Comparison of ENCODE assay signal across 16 cellular contexts in genomic region chr6:45557454-45557853, GRCh38.
DNase-seq lines count a peak whose midpoint lies in the region; ATAC-seq and TF ChIP-seq lines count a peak whose summit lies in the region.
"Had no signal": no experiment of that assay in that cellular context is flagged by ENCODE, and none has a peak within 500 bp of the region (broad histone marks: within the 10 kb centered on the region; RNA-seq: fewer than 3 reads in every experiment).

No MANE protein-coding gene starts in this region.

- ATAC-seq in activated naive CD8-positive, alpha-beta T cell treated with anti-CD3 and anti-CD28 coated beads, Interleukin-2, amount 50 U/mL, for 24 hours, result no peak
- ATAC-seq in WTC11, result no peak
- no peak for ATAC-seq in CD4-positive, alpha-beta T cell (ENCODE audit: poor library complexity)
- ATAC-seq: Right ventricle myocardium inferior had no signal

- TF ChIP-seq POLR2A in vagina (IDR thresholded peaks at IDR 0.05), result no peak

- no peak for TF ChIP-seq CTCF in VCaP (conservative IDR thresholded peaks at IDR 0.05)
- TF ChIP-seq CTCF in osteocyte (IDR thresholded peaks at IDR 0.05), result no peak
- TF ChIP-seq CTCF in vagina (IDR thresholded peaks at IDR 0.05), result no peak
- no peak for TF ChIP-seq CTCF in WTC11 (IDR thresholded peaks at IDR 0.05)
- no peak for TF ChIP-seq CTCF in CD4-positive, alpha-beta T cell (IDR thresholded peaks at IDR 0.05)

- no peak for DNase-seq in activated naive CD8-positive, alpha-beta T cell treated with anti-CD3 and anti-CD28 coated beads, Interleukin-2, amount 50 U/mL, for 24 hours
- DNase-seq in osteocyte (ENCODE audit: extremely low spot score, unreplicated experiment) (no peak), vagina (ENCODE audit: extremely low spot score in 2 of 2) (no peak), WTC11 (ENCODE audit: low spot score) (no peak)
- no peak for DNase-seq in CD4-positive, alpha-beta T cell
- DNase-seq: KBM-7, MG63, NCI-H2029, NCI-H446, NCI-H524 treated with DMSO at 0.1 percent for 48 hours, NCI-H82, PC-9, SJCRH30 had no signal

- peak overlapping the region; percentile 42 for H3K27ac Mint-ChIP-seq in activated naive CD8-positive, alpha-beta T cell
- no peak overlapping the region for H3K27ac Mint-ChIP-seq in activated naive CD8-positive, alpha-beta T cell treated with anti-CD3 and anti-CD28 coated beads, Interleukin-2, amount 50 U/mL, for 24 hours
- H3K27ac Mint-ChIP-seq in osteocyte (ENCODE audit: unreplicated experiment) (peak overlapping the region; percentile 76), WTC11 (no peak overlapping the region)
- H3K27ac Mint-ChIP-seq in CD4-positive, alpha-beta T cell, result no peak overlapping the region

- H3K36me3 Mint-ChIP-seq in activated naive CD8-positive, alpha-beta T cell, result peaks cover 8% of the 10 kb centered on the region
- peaks cover 2% of the 10 kb centered on the region for H3K36me3 Mint-ChIP-seq in activated naive CD8-positive, alpha-beta T cell treated with anti-CD3 and anti-CD28 coated beads, Interleukin-2, amount 50 U/mL, for 24 hours (ENCODE audit: low read depth)
- H3K36me3 Mint-ChIP-seq in osteocyte (ENCODE audit: unreplicated experiment), result no peaks in the 10 kb centered on the region
- no peaks in the 10 kb centered on the region for H3K36me3 Mint-ChIP-seq in WTC11
- no peaks in the 10 kb centered on the region for H3K36me3 Mint-ChIP-seq in CD4-positive, alpha-beta T cell (ENCODE audit: low read depth)

- no peaks in the 10 kb centered on the region for H3K27me3 ChIP-seq in vagina
- H3K27me3 ChIP-seq in CD4-positive, alpha-beta T cell (ENCODE audit: control insufficient read depth, insufficient read depth, low read length), result no peaks in the 10 kb centered on the region
- H3K27me3 ChIP-seq: MG63, SJCRH30 had no signal

- POLR2A ChIA-PET in WTC11 (lab: Charles Lee), result no interaction called here
- POLR2A ChIA-PET in CD4-positive, alpha-beta T cell (lab: Charles Lee), result no interaction called here

- intact Hi-C loops in vagina (cut with DNase I), result no loop called here
- intact Hi-C loops in CD4-positive, alpha-beta T cell (cut with DNase I, micrococcal nuclease), result no loop called here

- CTCF ChIA-PET in WTC11 (lab: Charles Lee), result no interaction called here
- CTCF ChIA-PET in CD4-positive, alpha-beta T cell (lab: Charles Lee), result no interaction called here

- H3K9me3 Mint-ChIP-seq in activated naive CD8-positive, alpha-beta T cell (ENCODE audit: low read depth), result no peaks in the 10 kb centered on the region
- H3K9me3 Mint-ChIP-seq in activated naive CD8-positive, alpha-beta T cell treated with anti-CD3 and anti-CD28 coated beads, Interleukin-2, amount 50 U/mL, for 24 hours, result peaks cover 8% of the 10 kb centered on the region
- no peaks in the 10 kb centered on the region for H3K9me3 Mint-ChIP-seq in osteocyte (ENCODE audit: unreplicated experiment)
- no peaks in the 10 kb centered on the region for H3K9me3 Mint-ChIP-seq in WTC11
- no peaks in the 10 kb centered on the region for H3K9me3 Mint-ChIP-seq in CD4-positive, alpha-beta T cell

- no peaks in the 10 kb centered on the region for H3K36me3 ChIP-seq in vagina
- H3K36me3 ChIP-seq: MG63 had no signal

- H3K27ac ChIP-seq in VCaP, result peak overlapping the region; percentile 87
- H3K27ac ChIP-seq in vagina, result peak overlapping the region; percentile 74
- no peak overlapping the region for H3K27ac ChIP-seq in CD4-positive, alpha-beta T cell (ENCODE audit: low read depth, low read length)
- H3K27ac ChIP-seq: PC-9, SJCRH30 had no signal

- peaks cover 10% of the 10 kb centered on the region for H3K4me1 ChIP-seq in vagina
- H3K4me1 ChIP-seq: SJCRH30 had no signal

- peaks cover 26% of the 10 kb centered on the region for H3K4me1 Mint-ChIP-seq in activated naive CD8-positive, alpha-beta T cell (ENCODE audit: low read depth)
- H3K4me1 Mint-ChIP-seq in activated naive CD8-positive, alpha-beta T cell treated with anti-CD3 and anti-CD28 coated beads, Interleukin-2, amount 50 U/mL, for 24 hours, result peaks cover 38% of the 10 kb centered on the region
- H3K4me1 Mint-ChIP-seq in osteocyte (ENCODE audit: unreplicated experiment) (peaks cover 55% of the 10 kb centered on the region), WTC11 (peaks cover 3% of the 10 kb centered on the region; the same call in 1 of the 2 replicates)
- H3K4me1 Mint-ChIP-seq in CD4-positive, alpha-beta T cell (ENCODE audit: low read depth), result peaks cover 29% of the 10 kb centered on the region

- H3K9me3 ChIP-seq in vagina, result no peaks in the 10 kb centered on the region
- no peaks in the 10 kb centered on the region for H3K9me3 ChIP-seq in CD4-positive, alpha-beta T cell (ENCODE audit: control insufficient read depth, low read length)
- H3K9me3 ChIP-seq: MG63, SJCRH30 had no signal

- no peaks in the 10 kb centered on the region for H3K27me3 Mint-ChIP-seq in activated naive CD8-positive, alpha-beta T cell
- peaks cover 2% of the 10 kb centered on the region for H3K27me3 Mint-ChIP-seq in activated naive CD8-positive, alpha-beta T cell treated with anti-CD3 and anti-CD28 coated beads, Interleukin-2, amount 50 U/mL, for 24 hours
- H3K27me3 Mint-ChIP-seq in osteocyte (ENCODE audit: unreplicated experiment) (no peaks in the 10 kb centered on the region), WTC11 (ENCODE audit: low read depth) (no peaks in the 10 kb centered on the region)
- H3K27me3 Mint-ChIP-seq in CD4-positive, alpha-beta T cell, result no peaks in the 10 kb centered on the region

- no peak overlapping the region for H3K4me3 Mint-ChIP-seq in activated naive CD8-positive, alpha-beta T cell
- H3K4me3 Mint-ChIP-seq in activated naive CD8-positive, alpha-beta T cell treated with anti-CD3 and anti-CD28 coated beads, Interleukin-2, amount 50 U/mL, for 24 hours, result no peak overlapping the region
- H3K4me3 Mint-ChIP-seq in osteocyte (ENCODE audit: unreplicated experiment) (no peak overlapping the region), WTC11 (no peak overlapping the region)
- H3K4me3 Mint-ChIP-seq in CD4-positive, alpha-beta T cell, result no peak overlapping the region

- no peak overlapping the region for H3K4me3 ChIP-seq in vagina
- H3K4me3 ChIP-seq: MG63, PC-9, SJCRH30 had no signal

TF ChIP-seq in WTC11, 78 proteins besides CTCF, POLR2A, EP300 and RAD21 (continues in another document):
- TF ChIP-seq CREB1 (CRISPR knock-in tag; IDR thresholded peaks at IDR 0.05), result no peak
- no peak for TF ChIP-seq E2F4 (CRISPR knock-in tag; IDR thresholded peaks at IDR 0.05; ENCODE audit: borderline replicate concordance, low read depth)
- no peak for TF ChIP-seq CBFB (CRISPR knock-in tag; IDR thresholded peaks at IDR 0.05; ENCODE audit: low read depth)
- no peak for TF ChIP-seq ATF3 (CRISPR knock-in tag; conservative IDR thresholded peaks at IDR 0.05)
- no peak for TF ChIP-seq USF1 (CRISPR knock-in tag; IDR thresholded peaks at IDR 0.05)
- TF ChIP-seq ZNF396 (CRISPR knock-in tag; IDR thresholded peaks at IDR 0.05; ENCODE audit: borderline replicate concordance), result no peak
- no peak for TF ChIP-seq ZNF121 (CRISPR knock-in tag; IDR thresholded peaks at IDR 0.05)
- no peak for TF ChIP-seq E2F5 (CRISPR knock-in tag; IDR thresholded peaks at IDR 0.05)
- TF ChIP-seq ZNF281 (CRISPR knock-in tag; IDR thresholded peaks at IDR 0.05), result no peak

Comparison
In these comparisons a context has a peak if more than half of its experiments do, and no peak if none do; other contexts are left out.
1. H3K27ac Mint-ChIP-seq: peak in activated naive CD8-positive, alpha-beta T cell (single experiment) and osteocyte (single experiment); none in activated naive CD8-positive, alpha-beta T cell treated with anti-CD3 and anti-CD28 coated beads, Interleukin-2, amount 50 U/mL, for 24 hours (single experiment), WTC11 (single experiment) and CD4-positive, alpha-beta T cell (single experiment).